In the genomic region with DNA sequence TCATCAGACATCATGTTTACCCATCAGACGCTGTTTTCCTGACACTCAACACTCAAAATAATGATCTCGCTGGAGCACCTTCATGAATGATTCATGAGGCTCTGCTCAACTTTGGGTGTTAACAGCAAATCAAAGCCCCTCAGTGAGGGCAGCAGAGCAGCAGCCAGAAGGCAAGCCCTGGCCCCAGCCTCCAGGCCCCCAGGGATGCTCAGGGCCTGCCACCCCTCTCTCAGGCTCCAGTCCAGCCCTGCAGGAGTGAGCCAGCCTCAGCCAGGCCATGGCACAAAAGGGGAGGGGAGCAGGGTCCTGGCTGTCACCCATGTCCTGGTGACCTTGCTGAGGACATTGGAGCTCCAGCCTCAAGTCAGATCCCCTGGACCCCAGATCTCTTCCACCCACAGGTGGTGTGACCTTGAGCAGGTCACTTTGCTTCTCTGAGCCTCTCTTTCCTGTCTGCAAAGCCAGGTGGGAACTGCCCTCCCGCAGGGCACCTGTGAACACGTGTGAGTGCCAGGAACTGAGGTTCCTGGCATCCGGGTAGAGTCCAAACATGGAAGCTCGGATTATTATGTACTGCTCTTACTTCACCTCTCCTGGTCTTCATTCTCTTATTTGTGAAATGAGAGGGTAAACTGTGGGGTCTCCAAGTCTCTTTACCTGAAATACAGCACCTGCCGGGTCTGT, we compare ENCODE assay signal across 21 cellular contexts.
DNase-seq lines count a peak whose midpoint lies in the region; ATAC-seq and TF ChIP-seq lines count a peak whose summit lies in the region.
"Had no signal": no experiment of that assay in that cellular context is flagged by ENCODE, and none has a peak within 500 bp of the region (broad histone marks: within the 10 kb centered on the region; RNA-seq: fewer than 3 reads in every experiment).

No MANE protein-coding gene starts in this region.

- H3K9me3 Mint-ChIP-seq in stimulated activated memory B cell treated with anti-CD40 and anti-IgM and Interleukin-4, amounts not matched to agents 10 μg/mL and 1 μg/mL and 100 μg/mL, for 72 hours: peaks cover 11% of the 10 kb centered on the region
- H3K9me3 Mint-ChIP-seq: activated CD4-positive, alpha-beta T cell treated with anti-CD3 and anti-CD28 coated beads, Interleukin-2, amount 10 ng/mL, durations not matched to agents 7 days and 5 days had no signal

- no peaks in the 10 kb centered on the region for H3F3A ChIP-seq in smooth muscle cell (ENCODE audit: low read depth)

- TF ChIP-seq CTCF in smooth muscle cell (IDR thresholded peaks at IDR 0.05; ENCODE audit: borderline replicate concordance, insufficient read depth, poor library complexity, severe bottlenecking) (no peak), uterus (IDR thresholded peaks at IDR 0.05) (no peak)

- peak overlapping the region; percentile 57 for H3K4me2 ChIP-seq in smooth muscle cell

- H3K27ac Mint-ChIP-seq in stimulated activated memory B cell treated with anti-CD40 and anti-IgM and Interleukin-4, amounts not matched to agents 10 μg/mL and 1 μg/mL and 100 μg/mL, for 72 hours: no peak overlapping the region
- H3K27ac Mint-ChIP-seq: activated CD4-positive, alpha-beta T cell treated with anti-CD3 and anti-CD28 coated beads, Interleukin-2, amount 10 ng/mL, durations not matched to agents 7 days and 5 days had no signal

- peaks cover 7% of the 10 kb centered on the region for H3K4me1 ChIP-seq in smooth muscle cell (ENCODE audit: low read depth)
- H3K4me1 ChIP-seq in uterus: no peaks in the 10 kb centered on the region
- H3K4me1 ChIP-seq: upper lobe of left lung had no signal

- H4K20me1 ChIP-seq in smooth muscle cell (ENCODE audit: low read depth): no peaks in the 10 kb centered on the region

- H3K4me3 ChIP-seq in smooth muscle cell (no peak overlapping the region), uterus (no peak overlapping the region)
- H3K4me3 ChIP-seq: MG63, mucosa of descending colon, upper lobe of left lung had no signal

- no peaks in the 10 kb centered on the region for H3K79me2 ChIP-seq in smooth muscle cell (ENCODE audit: low read depth)

- H3K27ac ChIP-seq in smooth muscle cell (ENCODE audit: low read depth) (no peak overlapping the region), uterus (no peak overlapping the region)
- H3K27ac ChIP-seq: upper lobe of left lung had no signal

- H3K9ac ChIP-seq in smooth muscle cell (ENCODE audit: low read depth): no peak overlapping the region

- H2AFZ ChIP-seq in smooth muscle cell (ENCODE audit: low read depth): no peak overlapping the region

- H3K27me3 ChIP-seq in smooth muscle cell (ENCODE audit: low read depth): no peaks in the 10 kb centered on the region
- H3K27me3 ChIP-seq in uterus: no peaks in the 10 kb centered on the region
- H3K27me3 ChIP-seq: MG63, upper lobe of left lung had no signal

- no peak overlapping the region for H3K4me3 Mint-ChIP-seq in stimulated activated memory B cell treated with anti-CD40 and anti-IgM and Interleukin-4, amounts not matched to agents 10 μg/mL and 1 μg/mL and 100 μg/mL, for 72 hours
- H3K4me3 Mint-ChIP-seq: activated CD4-positive, alpha-beta T cell treated with anti-CD3 and anti-CD28 coated beads, Interleukin-2, amount 10 ng/mL, durations not matched to agents 7 days and 5 days had no signal

- H3K9me3 ChIP-seq in smooth muscle cell (replicated peaks; ENCODE audit: low read depth) (no peaks in the 10 kb centered on the region), uterus (no peaks in the 10 kb centered on the region)
- H3K9me3 ChIP-seq: MG63, mucosa of descending colon, upper lobe of left lung had no signal

- ATAC-seq in stimulated activated memory B cell treated with anti-CD40 and anti-IgM and Interleukin-4, amounts not matched to agents 10 μg/mL and 1 μg/mL and 100 μg/mL, for 72 hours: no peak
- ATAC-seq: left lobe of liver, mucosa of descending colon had no signal

- no peaks in the 10 kb centered on the region for H3K36me3 Mint-ChIP-seq in stimulated activated memory B cell treated with anti-CD40 and anti-IgM and Interleukin-4, amounts not matched to agents 10 μg/mL and 1 μg/mL and 100 μg/mL, for 72 hours

- peak; percentile 37 for DNase-seq in DMS53 (lab: John Stamatoyannopoulos, UW)
- DNase-seq in DMS53 treated with DMSO at 0.1 percent for 48 hours (lab: John Stamatoyannopoulos, UW; ENCODE audit: unreplicated experiment): no peak
- DNase-seq in NCI-H2081 treated with DMSO at 0.1 percent for 48 hours (lab: John Stamatoyannopoulos, UW): peak; percentile 31
- DNase-seq in iPS-NIHi11 (ENCODE audit: low spot score): peak; percentile 26
- no peak for DNase-seq in smooth muscle cell (lab: John Stamatoyannopoulos, UW; ENCODE audit: unreplicated experiment)
- no peak for DNase-seq in uterus
- DNase-seq in AML-193 (lab: John Stamatoyannopoulos, UW): no peak
- DNase-seq: activated CD4-positive, alpha-beta T cell treated with anti-CD3 and anti-CD28 coated beads, Interleukin-2, amount 10 ng/mL, durations not matched to agents 7 days and 5 days; activated CD8-positive, alpha-beta memory T cell treated with anti-CD3 and anti-CD28 coated beads, Interleukin-2, amount 50 U/mL, for 48 hours; activated effector memory CD4-positive, alpha-beta T cell treated with anti-CD3 and anti-CD28 coated beads, Interleukin-2, amount 50 U/mL, for 16 hours; cortex of kidney; GF-D8; mucosa of descending colon; NCI-H187 treated with DMSO at 0.1 percent for 48 hours; NCI-H524; Right ventricle myocardium superior; stimulated activated CD4-positive, alpha-beta T cell treated with anti-CD3 and anti-CD28 coated beads, Interleukin-12 subunit alpha, Interleukin-12 subunit beta, amount 100 ng/mL, for 4 hours; upper lobe of left lung had no signal

- intact Hi-C loops in uterus (cut with DNase I; ENCODE audit: low total_unique reads): no loop called here

- H3K4me1 Mint-ChIP-seq in stimulated activated memory B cell treated with anti-CD40 and anti-IgM and Interleukin-4, amounts not matched to agents 10 μg/mL and 1 μg/mL and 100 μg/mL, for 72 hours: no peaks in the 10 kb centered on the region
- H3K4me1 Mint-ChIP-seq: activated CD4-positive, alpha-beta T cell treated with anti-CD3 and anti-CD28 coated beads, Interleukin-2, amount 10 ng/mL, durations not matched to agents 7 days and 5 days had no signal

- no peak for TF ChIP-seq POLR2A in uterus (IDR thresholded peaks at IDR 0.05)

- peaks cover 80% of the 10 kb centered on the region for H3K27me3 Mint-ChIP-seq in stimulated activated memory B cell treated with anti-CD40 and anti-IgM and Interleukin-4, amounts not matched to agents 10 μg/mL and 1 μg/mL and 100 μg/mL, for 72 hours
- H3K27me3 Mint-ChIP-seq: activated CD4-positive, alpha-beta T cell treated with anti-CD3 and anti-CD28 coated beads, Interleukin-2, amount 10 ng/mL, durations not matched to agents 7 days and 5 days had no signal

- 81% methylated on average over 7 of the region's 7 CpGs for WGBS in smooth muscle cell (ENCODE audit: low lambda C conversion rate)

- H3K36me3 ChIP-seq in smooth muscle cell (ENCODE audit: low read depth) (no peaks in the 10 kb centered on the region), uterus (no peaks in the 10 kb centered on the region)
- H3K36me3 ChIP-seq: MG63, upper lobe of left lung had no signal

Comparison
In these comparisons a context has a peak if more than half of its experiments do, and no peak if none do; other contexts are left out.
1. DNase-seq: peak in DMS53 (single experiment), NCI-H2081 treated with DMSO at 0.1 percent for 48 hours (single experiment) and iPS-NIHi11 (single experiment); none in DMS53 treated with DMSO at 0.1 percent for 48 hours (single experiment), smooth muscle cell (single experiment), uterus (0 of 2) and AML-193 (0 of 2).